ENCODE assay signal across 1 cellular context in genomic region chr1:155175927-155176371, GRCh38.
TF ChIP-seq lines count a peak whose summit lies in the region.

No MANE protein-coding gene starts in this region.

TF ChIP-seq in WTC11, 78 proteins besides CTCF, POLR2A, EP300 and RAD21 (continued from another document):
- TF ChIP-seq ARID4B (CRISPR knock-in tag; IDR thresholded peaks at IDR 0.05; ENCODE audit: borderline replicate concordance): no peak
TF ChIP-seq in WTC11: peak in this region for 0.
